8 cellular contexts compared by ENCODE assay signal in the genomic region with DNA sequence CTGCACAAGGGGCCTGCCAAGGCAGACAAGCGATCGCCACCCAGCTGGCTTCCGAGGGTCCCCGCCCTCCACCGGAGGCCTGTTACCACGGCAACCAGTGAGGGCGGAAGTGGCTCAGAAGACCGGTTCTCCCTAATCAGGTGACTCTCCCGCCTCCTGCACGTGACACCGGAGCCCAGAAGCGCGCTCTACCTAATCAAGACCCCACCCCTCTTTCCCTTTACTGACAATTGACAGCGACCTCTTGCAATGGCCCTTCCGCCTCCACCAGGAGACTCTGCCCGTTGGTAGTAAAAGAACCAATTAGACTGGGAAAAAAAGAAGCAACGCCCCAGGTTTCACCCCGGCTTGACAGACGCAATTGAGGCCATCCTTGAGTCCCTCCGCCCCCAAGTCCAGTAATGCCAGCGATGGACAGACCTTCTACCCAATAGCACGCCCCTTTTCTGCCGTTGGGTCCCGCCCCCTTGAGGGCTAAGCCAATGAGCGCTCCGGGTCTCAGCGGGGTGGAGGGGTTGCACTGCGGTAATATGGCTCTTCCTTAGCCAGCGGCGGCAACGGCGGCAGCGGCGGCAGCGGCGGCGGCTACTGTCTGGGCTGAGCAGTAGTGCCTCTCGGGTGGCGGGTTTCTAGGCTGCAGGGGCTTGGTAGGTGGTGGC. TPM values are rescaled to one million over a fixed set of nuclear protein-coding genes. Genes with fewer than 3 reads are reported as not detected.
DNase-seq lines count a peak whose midpoint lies in the region; ATAC-seq, FAIRE-seq and TF ChIP-seq lines count a peak whose summit lies in the region.

UVRAG (plus strand) TSS at position 525 of the 659 bp plus-strand sequence. CDS start 198 bp downstream, outside the sequence.

- peak within 1 kb of the TSS; percentile 70 to 92 (median 90) for H3K4me3 ChIP-seq in keratinocyte (ENCODE audit: control insufficient read depth in 2 of 3, extremely low read depth in 1 of 3, insufficient read depth in 2 of 3, low read depth in 1 of 3, low read length in 3 of 3)

- no peaks in the 10 kb centered on the region for H3K27me3 ChIP-seq in keratinocyte (ENCODE audit: control insufficient read depth, extremely low read depth, insufficient read depth, low read length)

- peaks cover 32% of the 10 kb centered on the region for H3K4me1 ChIP-seq in keratinocyte (ENCODE audit: control insufficient read depth, extremely low read depth, insufficient read depth, low read length)

- peak within 1 kb of the TSS; percentile 94 for H2AFZ ChIP-seq in keratinocyte (ENCODE audit: control insufficient read depth, low read length)

- peak within 1 kb of the TSS; percentile 92 for H3K9ac ChIP-seq in keratinocyte (ENCODE audit: control insufficient read depth, extremely low read depth, insufficient read depth, low read length)

- H3K79me2 ChIP-seq in keratinocyte (ENCODE audit: control insufficient read depth, insufficient read depth, low read length), result peaks cover 32% of the 10 kb centered on the region

- FAIRE-seq in keratinocyte (lab: Jason Lieb, UNC), result peak; percentile 17

- H3K27ac ChIP-seq in keratinocyte (ENCODE audit: control insufficient read depth, insufficient read depth, low read length), result peak within 1 kb of the TSS; percentile 87

- dilution Hi-C loops in keratinocyte (cut with MboI; ENCODE audit: extremely low pct_ligation_motif_present, low sequenced_read_pairs), result no loop called here

- no peak for TF ChIP-seq CTCF in keratinocyte (optimal IDR thresholded peaks at IDR 0.05 in 1 of 3, IDR thresholded peaks at IDR 0.05 in 1 of 3, conservative IDR thresholded peaks at IDR 0.05 in 1 of 3; ENCODE audit: extremely low read depth in 1 of 3, insufficient read depth in 2 of 3, low read length in 3 of 3)

- H4K20me1 ChIP-seq in keratinocyte (ENCODE audit: control insufficient read depth, extremely low read depth, insufficient read depth, low read length), result no peaks in the 10 kb centered on the region

- no peaks in the 10 kb centered on the region for H3K36me3 ChIP-seq in keratinocyte (ENCODE audit: control insufficient read depth in 2 of 2, extremely low read depth in 1 of 2, insufficient read depth in 2 of 2, low read length in 2 of 2)

- DNase-seq in AG20443 (ENCODE audit: low spot score) (peak; percentile 98), NCI-H510A (lab: John Stamatoyannopoulos, UW) (peak; percentile 99), cerebellum (ENCODE audit: low spot score) (peak; percentile 98), keratinocyte (ENCODE audit: low read depth, low spot score) (peak; percentile 95)
- peak; percentile 95 for DNase-seq in activated CD4-positive, alpha-beta T cell treated with anti-CD3 and anti-CD28 coated beads for 1 hour
- DNase-seq in stimulated activated CD4-positive, alpha-beta T cell treated with anti-CD3 and anti-CD28 coated beads, Interleukin-15, amount 100 ng/mL, for 1 hour (ENCODE audit: low read depth in 1 of 2, low spot score in 1 of 2), result peak; percentile 91 to 97

- ATAC-seq in HG03432 (IDR thresholded peaks at IDR 0.05; ENCODE audit: unreplicated experiment), result peak; percentile 78

- H3K9me1 ChIP-seq in keratinocyte (ENCODE audit: control insufficient read depth, extremely low read depth, insufficient read depth, low read length), result peaks cover 3% of the 10 kb centered on the region

- H3K9me3 ChIP-seq in keratinocyte (ENCODE audit: control insufficient read depth, low read depth, low read length), result no peaks in the 10 kb centered on the region

- H3K4me2 ChIP-seq in keratinocyte (ENCODE audit: control insufficient read depth, extremely low read depth, insufficient read depth, low read depth, low read length), result peak within 1 kb of the TSS; percentile 92

- TF ChIP-seq POLR2A in GM19099 (IDR thresholded peaks at IDR 0.05; ENCODE audit: extremely low read depth, insufficient read length, low read depth), result peak; percentile 86

RNA-seq across cellular contexts. Expression of gene UVRAG, which starts in this region (rescaled TPM):
- total RNA-seq in cerebellum, result 38.2 TPM
- 7.6 to 11.9 TPM (median 10.7 TPM) in 3 replicates for polyA plus RNA-seq in keratinocyte
- 29.2 TPM for polyA plus RNA-seq in keratinocyte (2011; ENCODE audit: low read depth)
- polyA plus RNA-seq in keratinocyte (2011; cell fraction: cytosol; rRNA removed), result 8.6 and 12.6 TPM in 2 replicates
- polyA plus RNA-seq in keratinocyte (2011; cell fraction: nucleus; rRNA removed), result 13.8 and 14.1 TPM in 2 replicates
- polyA plus RNA-seq in keratinocyte (2012; ENCODE audit: low replicate concordance), result 7.8 and 8.9 TPM in 2 replicates
- polyA minus RNA-seq in keratinocyte, result 6.0 to 24.1 TPM (median 12.7 TPM) in 3 replicates
- polyA minus RNA-seq in keratinocyte (2011; cell fraction: cytosol; rRNA and poly(A)+ RNA removed), result 8.4 TPM
- 18.6 and 36.8 TPM in 2 replicates for polyA minus RNA-seq in keratinocyte (2011; cell fraction: nucleus; rRNA and poly(A)+ RNA removed)

Comparison
In these comparisons a context has a peak if more than half of its experiments do, and no peak if none do; other contexts are left out.
1. Peak in every context shown above with its lines: DNase-seq, ATAC-seq, H3K4me3 ChIP-seq and H3K27ac ChIP-seq.